8 cellular contexts compared by ENCODE assay signal in the genomic region with DNA sequence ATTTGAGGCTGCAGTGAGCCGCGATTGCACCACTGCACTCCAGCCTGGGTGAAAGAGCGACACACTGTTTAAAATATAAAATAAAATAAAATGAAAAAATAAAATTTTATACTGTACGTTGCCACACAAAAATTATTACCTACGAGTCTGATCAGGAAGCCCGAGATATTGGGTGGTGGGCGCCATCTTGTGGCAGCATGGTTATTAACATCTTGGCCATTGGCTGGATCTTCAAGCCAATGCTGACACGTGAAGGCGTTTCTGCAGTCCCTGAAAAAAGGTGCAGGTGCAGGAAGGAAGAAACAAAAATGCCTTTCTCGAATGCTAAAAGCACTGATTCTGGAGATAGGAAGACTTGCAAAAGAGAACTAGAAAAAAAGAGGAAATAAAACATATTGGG. TPM values are rescaled to one million over a fixed set of nuclear protein-coding genes. Genes with fewer than 3 reads are reported as not detected.
A peak's percentile ranks its signal among the peaks of the same experiment; 100 is the strongest.
DNase-seq lines count a peak whose midpoint lies in the region; ATAC-seq and TF ChIP-seq lines count a peak whose summit lies in the region.

No MANE protein-coding gene starts in this region.

- no peaks in the 10 kb centered on the region for H3K9me3 Mint-ChIP-seq in CD4-positive, alpha-beta T cell
- H3K9me3 Mint-ChIP-seq in GM23338: no peaks in the 10 kb centered on the region
- peaks cover 66% of the 10 kb centered on the region for H3K9me3 Mint-ChIP-seq in endodermal cell
- H3K9me3 Mint-ChIP-seq in naive thymus-derived CD4-positive, alpha-beta T cell: peaks cover 0 to 2% (median 0%) of the 10 kb centered on the region in 11 donors
- H3K9me3 Mint-ChIP-seq in stimulated activated naive B cell treated with anti-CD40 and anti-IgM and Interleukin-4, amounts not matched to agents 10 μg/mL and 1 μg/mL and 100 μg/mL, for 72 hours: no peaks in the 10 kb centered on the region

- no peaks in the 10 kb centered on the region for H4K20me1 ChIP-seq in GM23338 (replicated peaks; ENCODE audit: insufficient read depth)

- WGBS in endodermal cell (ENCODE audit: insufficient coverage in 1 of 2, insufficient read length in 1 of 2), 2 experiments: 0 to 46% methylated on average over 2 to 9 of the region's 10 CpGs

- H3K4me3 ChIP-seq in GM23338: no peak overlapping the region
- H3K4me3 ChIP-seq in endodermal cell (ENCODE audit: low read length): no peak overlapping the region
- H3K4me3 ChIP-seq in naive thymus-derived CD4-positive, alpha-beta T cell (ENCODE audit: low read length): no peak overlapping the region

- intact Hi-C loops in CD4-positive, alpha-beta T cell (cut with DNase I, micrococcal nuclease): no loop called here
- intact Hi-C loops in naive thymus-derived CD4-positive, alpha-beta T cell (cut with micrococcal nuclease): loop anchor here (1.0 to 2.0 kb wide), 3 partner anchors 87 to 587 kb away; no protein-coding TSS in a partner anchor

- no peak overlapping the region for H3K27ac Mint-ChIP-seq in CD4-positive, alpha-beta T cell
- H3K27ac Mint-ChIP-seq in GM23338: no peak overlapping the region
- H3K27ac Mint-ChIP-seq in endodermal cell: no peak overlapping the region
- peak overlapping the region in 1 of 9 donors; percentile 57 for H3K27ac Mint-ChIP-seq in naive thymus-derived CD4-positive, alpha-beta T cell
- H3K27ac Mint-ChIP-seq in stimulated activated naive B cell treated with anti-CD40 and anti-IgM and Interleukin-4, amounts not matched to agents 10 μg/mL and 1 μg/mL and 100 μg/mL, for 72 hours: no peak overlapping the region

- H3K4me1 ChIP-seq in GM23338 (ENCODE audit: insufficient read depth): peaks cover 5% of the 10 kb centered on the region; the same call in 1 of the 2 replicates
- no peaks in the 10 kb centered on the region for H3K4me1 ChIP-seq in endodermal cell (ENCODE audit: control insufficient read depth, insufficient read depth, low read length)
- no peaks in the 10 kb centered on the region for H3K4me1 ChIP-seq in naive thymus-derived CD4-positive, alpha-beta T cell (ENCODE audit: control insufficient read depth in 2 of 2, insufficient read depth in 2 of 2, low read length in 2 of 2)

- no peak overlapping the region for H3K4me3 Mint-ChIP-seq in CD4-positive, alpha-beta T cell
- H3K4me3 Mint-ChIP-seq in GM23338: no peak overlapping the region
- H3K4me3 Mint-ChIP-seq in endodermal cell: no peak overlapping the region
- H3K4me3 Mint-ChIP-seq in naive thymus-derived CD4-positive, alpha-beta T cell: peak overlapping the region in 2 of 10 donors; percentile 1 to 72
- no peak overlapping the region for H3K4me3 Mint-ChIP-seq in stimulated activated naive B cell treated with anti-CD40 and anti-IgM and Interleukin-4, amounts not matched to agents 10 μg/mL and 1 μg/mL and 100 μg/mL, for 72 hours

- no peak overlapping the region for H2AFZ ChIP-seq in GM23338

- peak; percentile 66 for ATAC-seq in CD4-positive, alpha-beta T cell (ENCODE audit: poor library complexity)
- no peak for ATAC-seq in GM23338
- ATAC-seq in naive thymus-derived CD4-positive, alpha-beta T cell: peak; percentile 68
- peak; percentile 52 to 67 for ATAC-seq in stimulated activated naive B cell treated with anti-CD40 and anti-IgM and Interleukin-4, amounts not matched to agents 10 μg/mL and 1 μg/mL and 100 μg/mL, for 72 hours (replicated peaks)
- ATAC-seq in GM19324 (IDR thresholded peaks at IDR 0.05; ENCODE audit: low FRiP score, unreplicated experiment): no peak

- no peaks in the 10 kb centered on the region for H3K27me3 Mint-ChIP-seq in CD4-positive, alpha-beta T cell
- H3K27me3 Mint-ChIP-seq in GM23338 (ENCODE audit: insufficient read depth, low read depth, poor library complexity): peaks cover 2% of the 10 kb centered on the region
- no peaks in the 10 kb centered on the region for H3K27me3 Mint-ChIP-seq in endodermal cell (ENCODE audit: insufficient read depth)
- H3K27me3 Mint-ChIP-seq in naive thymus-derived CD4-positive, alpha-beta T cell: no peaks in the 10 kb centered on the region
- H3K27me3 Mint-ChIP-seq in stimulated activated naive B cell treated with anti-CD40 and anti-IgM and Interleukin-4, amounts not matched to agents 10 μg/mL and 1 μg/mL and 100 μg/mL, for 72 hours: peaks cover 0 to 42% of the 10 kb centered on the region in 2 donors

- H3K79me2 ChIP-seq in GM23338 (replicated peaks; ENCODE audit: insufficient read depth): no peaks in the 10 kb centered on the region

- H3K36me3 ChIP-seq in GM23338 (ENCODE audit: insufficient read depth) (no peaks in the 10 kb centered on the region), endodermal cell (ENCODE audit: control insufficient read depth, insufficient read depth, low read length) (no peaks in the 10 kb centered on the region)
- H3K36me3 ChIP-seq in naive thymus-derived CD4-positive, alpha-beta T cell (ENCODE audit: control insufficient read depth in 2 of 3, insufficient read depth in 3 of 3, low read length in 3 of 3): no peaks in the 10 kb centered on the region

- H3K9me2 ChIP-seq in GM23338 (ENCODE audit: insufficient read depth): no peaks in the 10 kb centered on the region

- DNase-seq in CD4-positive, alpha-beta T cell: peak; percentile 40 to 71 (median 58)
- DNase-seq in GM23338 (ENCODE audit: low spot score) (peak; percentile 41), NCI-H526 (lab: John Stamatoyannopoulos, UW) (peak; percentile 9 to 66), endodermal cell (peak; percentile 87)
- DNase-seq in activated CD8-positive, alpha-beta memory T cell treated with anti-CD3 and anti-CD28 coated beads for 48 hours (ENCODE audit: low read depth in 2 of 3, low spot score in 2 of 3): peak; percentile 22 to 23 (median 22)
- DNase-seq in naive thymus-derived CD4-positive, alpha-beta T cell: peak; percentile 28 to 65 (median 54)
- peak; percentile 42 for DNase-seq in stimulated activated naive B cell treated with anti-CD40 and anti-IgM and Interleukin-4, amounts not matched to agents 10 μg/mL and 1 μg/mL and 100 μg/mL, for 72 hours

- TF ChIP-seq CTCF in CD4-positive, alpha-beta T cell (IDR thresholded peaks at IDR 0.05): peak; percentile 61
- peak; percentile 51 to 73 for TF ChIP-seq CTCF in GM23338 (conservative IDR thresholded peaks at IDR 0.05; ENCODE audit: low read depth in 2 of 2)
- TF ChIP-seq CTCF in endodermal cell (conservative IDR thresholded peaks at IDR 0.05): peak; percentile 82

- peaks cover 4% of the 10 kb centered on the region for H3K4me1 Mint-ChIP-seq in CD4-positive, alpha-beta T cell (ENCODE audit: low read depth)
- peaks cover 15% of the 10 kb centered on the region; the same call in 2 of the 3 replicates for H3K4me1 Mint-ChIP-seq in GM23338
- H3K4me1 Mint-ChIP-seq in endodermal cell: peaks cover 6% of the 10 kb centered on the region
- peaks cover 3 to 11% (median 5%) of the 10 kb centered on the region in 7 donors for H3K4me1 Mint-ChIP-seq in naive thymus-derived CD4-positive, alpha-beta T cell
- peaks cover 8 to 9% of the 10 kb centered on the region in 2 donors for H3K4me1 Mint-ChIP-seq in stimulated activated naive B cell treated with anti-CD40 and anti-IgM and Interleukin-4, amounts not matched to agents 10 μg/mL and 1 μg/mL and 100 μg/mL, for 72 hours

- H3K9me3 ChIP-seq in CD4-positive, alpha-beta T cell (ENCODE audit: control insufficient read depth, low read length): no peaks in the 10 kb centered on the region
- no peaks in the 10 kb centered on the region for H3K9me3 ChIP-seq in endodermal cell (ENCODE audit: control insufficient read depth, low read length)
- H3K9me3 ChIP-seq in naive thymus-derived CD4-positive, alpha-beta T cell (ENCODE audit: control insufficient read depth in 2 of 3, low read length in 3 of 3): no peaks in the 10 kb centered on the region

- H3K9ac ChIP-seq in endodermal cell (ENCODE audit: extremely low read depth, low read length, poor library complexity, severe bottlenecking): no peak overlapping the region

- H3K27me3 ChIP-seq in CD4-positive, alpha-beta T cell (ENCODE audit: control insufficient read depth, insufficient read depth, low read length): no peaks in the 10 kb centered on the region
- H3K27me3 ChIP-seq in GM23338 (ENCODE audit: insufficient read depth) (no peaks in the 10 kb centered on the region), endodermal cell (ENCODE audit: control insufficient read depth, insufficient read depth, low read length, poor library complexity, severe bottlenecking) (no peaks in the 10 kb centered on the region)
- no peaks in the 10 kb centered on the region for H3K27me3 ChIP-seq in naive thymus-derived CD4-positive, alpha-beta T cell (ENCODE audit: control insufficient read depth in 2 of 2, insufficient read depth in 2 of 2, low read length in 2 of 2)

- H3K4me2 ChIP-seq in GM23338: no peak overlapping the region

- no peak overlapping the region for H3K27ac ChIP-seq in CD4-positive, alpha-beta T cell (ENCODE audit: low read depth, low read length)
- H3K27ac ChIP-seq in GM23338 (ENCODE audit: low read depth) (no peak overlapping the region), endodermal cell (ENCODE audit: low read depth, low read length) (no peak overlapping the region)
- no peak overlapping the region for H3K27ac ChIP-seq in naive thymus-derived CD4-positive, alpha-beta T cell (ENCODE audit: low read depth, low read length)

- H3K36me3 Mint-ChIP-seq in CD4-positive, alpha-beta T cell (ENCODE audit: low read depth): no peaks in the 10 kb centered on the region
- no peaks in the 10 kb centered on the region for H3K36me3 Mint-ChIP-seq in GM23338 (ENCODE audit: low read depth)
- H3K36me3 Mint-ChIP-seq in endodermal cell (ENCODE audit: low read depth): no peaks in the 10 kb centered on the region
- H3K36me3 Mint-ChIP-seq in naive thymus-derived CD4-positive, alpha-beta T cell: no peaks in the 10 kb centered on the region
- no peaks in the 10 kb centered on the region for H3K36me3 Mint-ChIP-seq in stimulated activated naive B cell treated with anti-CD40 and anti-IgM and Interleukin-4, amounts not matched to agents 10 μg/mL and 1 μg/mL and 100 μg/mL, for 72 hours

- H3F3A ChIP-seq in GM23338 (replicated peaks; ENCODE audit: low read depth): no peaks in the 10 kb centered on the region

- CTCF ChIA-PET in CD4-positive, alpha-beta T cell (lab: Charles Lee): interaction anchor here (1.6 kb wide), 1 partner anchor 587 kb away, joined by 3 read pairs; no protein-coding TSS in a partner anchor
- CTCF ChIA-PET in naive thymus-derived CD4-positive, alpha-beta T cell (lab: Charles Lee): interaction anchor here (0.6 to 2.2 kb wide), 6 partner anchors 87 to 856 kb away, joined by 3 to 11 read pairs (median 4); no protein-coding TSS in a partner anchor

- POLR2A ChIA-PET in CD4-positive, alpha-beta T cell (lab: Charles Lee): no interaction called here
- POLR2A ChIA-PET in naive thymus-derived CD4-positive, alpha-beta T cell (lab: Charles Lee): no interaction called here

RNA-seq across cellular contexts. Expression of a gene that starts 4.9 kb away (rescaled TPM):
- under 1 TPM; 0.08 TPM for total RNA-seq in CD4-positive, alpha-beta T cell
- not detected in 2 replicates for total RNA-seq in GM23338 (2014; rRNA removed; shearing (Covaris generic))
- not detected in 2 replicates for polyA plus RNA-seq in GM23338 (2016; fragmentation: Nextera tagmentation; extraction: Ambion mirVana)
- total RNA-seq in endodermal cell: not detected
- polyA plus RNA-seq in endodermal cell (2013, experiment 1 of 2): not detected
- not detected for polyA plus RNA-seq in endodermal cell (2013, experiment 2 of 2)
- total RNA-seq in naive thymus-derived CD4-positive, alpha-beta T cell: 10 to 100 TPM in 1 of 5 experiments, under 1 TPM in 3, not detected in 1; 0.35 to 15.2 (median 0.51) TPM
- polyA plus RNA-seq in naive thymus-derived CD4-positive, alpha-beta T cell: not detected

RNA-seq across cellular contexts. Expression of a gene that starts 34.6 kb away (rescaled TPM):
- total RNA-seq in CD4-positive, alpha-beta T cell: under 1 TPM in 1 of 2 experiments, not detected in 1; 0.06 TPM
- not detected in 2 replicates for total RNA-seq in GM23338 (2014; rRNA removed; shearing (Covaris generic))
- not detected in 2 replicates for polyA plus RNA-seq in GM23338 (2016; fragmentation: Nextera tagmentation; extraction: Ambion mirVana)
- not detected for total RNA-seq in endodermal cell
- not detected for polyA plus RNA-seq in endodermal cell (2013, experiment 1 of 2)
- not detected for polyA plus RNA-seq in endodermal cell (2013, experiment 2 of 2)
- 1 to 10 TPM in 3 of 5 experiments, under 1 TPM in 2; 0.13 to 4.4 (median 1.0) TPM for total RNA-seq in naive thymus-derived CD4-positive, alpha-beta T cell
- polyA plus RNA-seq in naive thymus-derived CD4-positive, alpha-beta T cell: under 1 TPM in 1 of 2 donors, not detected in 1; 0.05 TPM

Comparison
In these comparisons a context has a peak if more than half of its experiments do, and no peak if none do; other contexts are left out.
1. ATAC-seq: peak in CD4-positive, alpha-beta T cell (single experiment), naive thymus-derived CD4-positive, alpha-beta T cell (single experiment) and stimulated activated naive B cell treated with anti-CD40 and anti-IgM and Interleukin-4, amounts not matched to agents 10 μg/mL and 1 μg/mL and 100 μg/mL, for 72 hours (2 of 2); none in GM23338 (single experiment) and GM19324 (single experiment).
2. DNase-seq: peak in every context shown above with its lines; median percentile 87 in endodermal cell; 58 in CD4-positive, alpha-beta T cell; 54 in naive thymus-derived CD4-positive, alpha-beta T cell; 42 in stimulated activated naive B cell treated with anti-CD40 and anti-IgM and Interleukin-4, amounts not matched to agents 10 μg/mL and 1 μg/mL and 100 μg/mL, for 72 hours; 41 in GM23338; 38 in NCI-H526; 22 in activated CD8-positive, alpha-beta memory T cell treated with anti-CD3 and anti-CD28 coated beads for 48 hours.
3. intact Hi-C loops: an anchor here in naive thymus-derived CD4-positive, alpha-beta T cell (1.0 to 2.0 kb wide); none called in CD4-positive, alpha-beta T cell.
4. Peak in every context shown above with its lines, with median percentiles within 50 percentile points of each other: CTCF ChIP-seq.